ENCODE assay signal across 27 cellular contexts in the genomic region with DNA sequence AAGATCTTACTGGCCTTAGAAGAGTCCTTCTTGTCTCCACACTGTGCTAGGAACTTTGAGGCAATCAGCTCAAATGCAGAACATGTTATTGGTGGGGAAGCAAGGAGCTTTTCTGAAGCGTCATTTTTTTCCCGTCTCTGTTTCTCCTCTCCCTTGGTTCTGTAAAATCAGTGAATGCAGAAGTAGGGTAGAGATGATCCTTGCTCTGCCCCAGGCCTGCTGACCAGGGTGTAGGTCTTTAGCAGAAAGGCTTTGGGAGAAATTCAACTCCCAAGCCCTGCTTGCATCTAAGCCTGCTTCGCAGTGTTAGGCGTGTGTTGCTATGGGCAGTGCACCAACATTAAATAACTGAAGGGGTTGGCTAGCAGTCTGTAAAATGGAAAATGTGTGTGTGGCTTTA. TPM values are rescaled to one million over a fixed set of nuclear protein-coding genes. Genes with fewer than 3 reads are reported as not detected.
A peak's percentile ranks its signal among the peaks of the same experiment; 100 is the strongest.
DNase-seq lines count a peak whose midpoint lies in the region; ATAC-seq and TF ChIP-seq lines count a peak whose summit lies in the region.
"Had no signal": no experiment of that assay in that cellular context is flagged by ENCODE, and none has a peak within 500 bp of the region (broad histone marks: within the 10 kb centered on the region; RNA-seq: fewer than 3 reads in every experiment).

No MANE protein-coding gene starts in this region.

- H3K27me3 ChIP-seq in endodermal cell (ENCODE audit: control insufficient read depth, insufficient read depth, low read length, poor library complexity, severe bottlenecking) (no peaks in the 10 kb centered on the region), aorta (ENCODE audit: control insufficient read depth in 1 of 2, insufficient read depth in 2 of 2, low read length in 1 of 2) (no peaks in the 10 kb centered on the region)
- H3K27me3 ChIP-seq: gastrocnemius medialis, sigmoid colon, SJCRH30, testis had no signal

- no peak overlapping the region for H3K4me3 ChIP-seq in endodermal cell (ENCODE audit: low read length)
- H3K4me3 ChIP-seq in mesodermal cell (ENCODE audit: extremely low read depth, insufficient read depth, low read length, poor library complexity, severe bottlenecking): no peak overlapping the region
- no peak overlapping the region for H3K4me3 ChIP-seq in aorta (ENCODE audit: low read length in 2 of 2)
- H3K4me3 ChIP-seq: gastrocnemius medialis, sigmoid colon, SJCRH30, testis had no signal

- H3K36me3 ChIP-seq in endodermal cell (ENCODE audit: control insufficient read depth, insufficient read depth, low read length) (no peaks in the 10 kb centered on the region), mesodermal cell (ENCODE audit: control insufficient read depth, insufficient read depth, low read length) (peaks cover 25% of the 10 kb centered on the region), aorta (ENCODE audit: control insufficient read depth in 1 of 2, insufficient read depth in 2 of 2, low read length in 1 of 2) (no peaks in the 10 kb centered on the region)
- H3K36me3 ChIP-seq: gastrocnemius medialis, SJCRH30 had no signal

- WGBS in endodermal cell (ENCODE audit: insufficient coverage in 1 of 2, insufficient read length in 1 of 2), 2 experiments: 98 to 100% methylated on average over 2 to 4 of the region's 4 CpGs
- WGBS in mesodermal cell (ENCODE audit: insufficient coverage in 2 of 2), 2 experiments: 95 to 100% methylated on average over 2 to 3 of the region's 4 CpGs
- whole genome bisulfite sequencing in aorta, 2 donors: 16 to 20% methylated on average over 4 of the region's 4 CpGs

- CTCF ChIA-PET in activated CD4-positive, alpha-beta memory T cell treated with anti-CD3 and anti-CD28 coated beads, Interleukin-2, amount 10 ng/mL, durations not matched to agents 7 days and 5 days (lab: Charles Lee): no interaction called here

- DNase-seq in Right ventricle myocardium superior (no peak), cardiac septum (ENCODE audit: low spot score) (no peak), endodermal cell (no peak), aorta (no peak), HuH-7 (ENCODE audit: low spot score) (no peak), HK-2 (ENCODE audit: unreplicated experiment) (no peak)
- no peak for DNase-seq in activated CD4-positive, alpha-beta memory T cell treated with anti-CD3 and anti-CD28 coated beads, Interleukin-2, amount 10 ng/mL, durations not matched to agents 7 days and 5 days
- DNase-seq: activated CD4-positive, CD25-positive, alpha-beta regulatory T cell treated with anti-CD3 and anti-CD28 coated beads, Interleukin-2, amount 50 U/mL, for 72 hours; activated CD8-positive, alpha-beta T cell treated with anti-CD3 and anti-CD28 coated beads, Interleukin-2, amount 10 ng/mL, durations not matched to agents 7 days and 5 days; AML-193; anterior cingulate cortex; CD8-positive, alpha-beta T cell; DMS153; gastrocnemius medialis; NCI-H2081 treated with DMSO at 0.1 percent for 48 hours; NCI-H226; sigmoid colon; SJCRH30; stimulated activated CD4-positive, alpha-beta T cell treated with anti-CD3 and anti-CD28 coated beads, Interleukin-15, amount 100 ng/mL, for 24 hours; stimulated activated naive CD4-positive, alpha-beta T cell; testis had no signal

- H3K9me3 ChIP-seq in endodermal cell (ENCODE audit: control insufficient read depth, low read length): no peaks in the 10 kb centered on the region
- no peaks in the 10 kb centered on the region for H3K9me3 ChIP-seq in mesodermal cell (ENCODE audit: control insufficient read depth, low read length)
- H3K9me3 ChIP-seq in aorta (ENCODE audit: control insufficient read depth, low read length): no peaks in the 10 kb centered on the region
- H3K9me3 ChIP-seq: gastrocnemius medialis, sigmoid colon, SJCRH30, testis had no signal

- peak overlapping the region; percentile 14 for H3K27ac Mint-ChIP-seq in endodermal cell
- H3K27ac Mint-ChIP-seq in activated CD4-positive, alpha-beta memory T cell treated with anti-CD3 and anti-CD28 coated beads, Interleukin-2, amount 10 ng/mL, durations not matched to agents 7 days and 5 days: no peak overlapping the region
- H3K27ac Mint-ChIP-seq: activated CD8-positive, alpha-beta T cell treated with anti-CD3 and anti-CD28 coated beads, Interleukin-2, amount 10 ng/mL, durations not matched to agents 7 days and 5 days; activated naive CD4-positive, alpha-beta T cell treated with anti-CD3 and anti-CD28 coated beads, Interleukin-2, amount 50 U/mL, for 72 hours; activated T-helper 2 cell treated with anti-CD3 and anti-CD28 coated beads, Interferon-gamma antibody, Interleukin-2, Interleukin-4, amounts not matched to agents 10 μg/mL and 5 μg/mL and 100 μg/mL, durations not matched to agents 14 hours and 24 hours and 36 hours; CD8-positive, alpha-beta T cell had no signal

- peaks cover 21% of the 10 kb centered on the region for H3K4me1 Mint-ChIP-seq in endodermal cell
- H3K4me1 Mint-ChIP-seq in activated CD4-positive, alpha-beta memory T cell treated with anti-CD3 and anti-CD28 coated beads, Interleukin-2, amount 10 ng/mL, durations not matched to agents 7 days and 5 days: no peaks in the 10 kb centered on the region
- H3K4me1 Mint-ChIP-seq: central memory CD8-positive, alpha-beta T cell had no signal

- no peaks in the 10 kb centered on the region for H3K4me1 ChIP-seq in endodermal cell (ENCODE audit: control insufficient read depth, insufficient read depth, low read length)
- no peaks in the 10 kb centered on the region for H3K4me1 ChIP-seq in mesodermal cell (ENCODE audit: control insufficient read depth, insufficient read depth, low read length, poor library complexity, severe bottlenecking)
- H3K4me1 ChIP-seq in aorta (ENCODE audit: control insufficient read depth in 1 of 2, insufficient read depth in 2 of 2, low read length in 2 of 2): peaks cover 0 to 5% of the 10 kb centered on the region in 2 donors
- H3K4me1 ChIP-seq: gastrocnemius medialis, parathyroid adenoma, sigmoid colon, SJCRH30 had no signal

- POLR2A ChIA-PET in activated CD4-positive, alpha-beta memory T cell treated with anti-CD3 and anti-CD28 coated beads, Interleukin-2, amount 10 ng/mL, durations not matched to agents 7 days and 5 days (lab: Charles Lee): no interaction called here

- intact Hi-C loops in Right ventricle myocardium superior (cut with DNase I): no loop called here
- intact Hi-C loops in cardiac septum (cut with DNase I): no loop called here
- intact Hi-C loops in aorta (cut with DNase I): no loop called here

- no peaks in the 10 kb centered on the region for H3K27me3 Mint-ChIP-seq in endodermal cell (ENCODE audit: insufficient read depth)
- H3K27me3 Mint-ChIP-seq in activated CD4-positive, alpha-beta memory T cell treated with anti-CD3 and anti-CD28 coated beads, Interleukin-2, amount 10 ng/mL, durations not matched to agents 7 days and 5 days: peaks cover 4% of the 10 kb centered on the region

- no peak for TF ChIP-seq CTCF in endodermal cell (conservative IDR thresholded peaks at IDR 0.05)

- ATAC-seq in Right ventricle myocardium superior (ENCODE audit: poor library complexity) (peak; percentile 17), aorta (ENCODE audit: low FRiP score) (peak; percentile 24)
- ATAC-seq: activated CD8-positive, alpha-beta T cell treated with anti-CD3 and anti-CD28 coated beads, Interleukin-2, amount 10 ng/mL, durations not matched to agents 7 days and 5 days; activated naive CD4-positive, alpha-beta T cell treated with anti-CD3 and anti-CD28 coated beads, Interleukin-2, amount 50 U/mL, for 72 hours; CD8-positive, alpha-beta T cell; gastrocnemius medialis had no signal

- no peak overlapping the region for H3K9ac ChIP-seq in endodermal cell (ENCODE audit: extremely low read depth, low read length, poor library complexity, severe bottlenecking)
- H3K9ac ChIP-seq: parathyroid adenoma had no signal

- peak overlapping the region; percentile 24 for H3K27ac ChIP-seq in endodermal cell (ENCODE audit: low read depth, low read length)
- H3K27ac ChIP-seq in mesodermal cell (ENCODE audit: low read depth, low read length, severe bottlenecking): peak overlapping the region; percentile 36
- no peak overlapping the region for H3K27ac ChIP-seq in aorta (ENCODE audit: low read depth in 1 of 2, low read length in 2 of 2)
- H3K27ac ChIP-seq: gastrocnemius medialis, parathyroid adenoma, sigmoid colon, SJCRH30, testis had no signal

- no peak overlapping the region for H3K4me3 Mint-ChIP-seq in endodermal cell
- H3K4me3 Mint-ChIP-seq in activated CD4-positive, alpha-beta memory T cell treated with anti-CD3 and anti-CD28 coated beads, Interleukin-2, amount 10 ng/mL, durations not matched to agents 7 days and 5 days: no peak overlapping the region
- H3K4me3 Mint-ChIP-seq: activated CD8-positive, alpha-beta T cell treated with anti-CD3 and anti-CD28 coated beads, Interleukin-2, amount 10 ng/mL, durations not matched to agents 7 days and 5 days; CD8-positive, alpha-beta T cell; central memory CD8-positive, alpha-beta T cell; nephron had no signal

- no peaks in the 10 kb centered on the region for H3K9me3 Mint-ChIP-seq in endodermal cell
- H3K9me3 Mint-ChIP-seq in activated CD4-positive, alpha-beta memory T cell treated with anti-CD3 and anti-CD28 coated beads, Interleukin-2, amount 10 ng/mL, durations not matched to agents 7 days and 5 days: no peaks in the 10 kb centered on the region
- H3K9me3 Mint-ChIP-seq: activated naive CD4-positive, alpha-beta T cell treated with anti-CD3 and anti-CD28 coated beads, Interleukin-2, amount 50 U/mL, for 72 hours; activated T-helper 2 cell treated with anti-CD3 and anti-CD28 coated beads, Interferon-gamma antibody, Interleukin-2, Interleukin-4, amounts not matched to agents 10 μg/mL and 5 μg/mL and 100 μg/mL, durations not matched to agents 14 hours and 24 hours and 36 hours; CD8-positive, alpha-beta T cell; central memory CD8-positive, alpha-beta T cell; nephron had no signal

- H3K36me3 Mint-ChIP-seq in endodermal cell (ENCODE audit: low read depth): peaks cover 2% of the 10 kb centered on the region
- no peaks in the 10 kb centered on the region for H3K36me3 Mint-ChIP-seq in activated CD4-positive, alpha-beta memory T cell treated with anti-CD3 and anti-CD28 coated beads, Interleukin-2, amount 10 ng/mL, durations not matched to agents 7 days and 5 days (ENCODE audit: low read depth)
- H3K36me3 Mint-ChIP-seq: activated naive CD4-positive, alpha-beta T cell treated with anti-CD3 and anti-CD28 coated beads, Interleukin-2, amount 50 U/mL, for 72 hours; CD8-positive, alpha-beta T cell had no signal

RNA-seq across cellular contexts. Expression of gene SASH1, which starts 45.8 kb away (rescaled TPM):
- total RNA-seq in Right ventricle myocardium superior (35.8 TPM), cardiac septum (20.5 TPM), endodermal cell (10 to 100 TPM in 1 of 2 donors, 1 to 10 TPM in 1; 4.6 to 12.4 TPM), aorta (100 to 1,000 TPM in 1 of 2 donors, 10 to 100 TPM in 1; 89.7 to 120 TPM)
- polyA plus RNA-seq in endodermal cell (2013, experiment 1 of 2): 24.1 TPM
- 24.4 TPM for polyA plus RNA-seq in endodermal cell (2013, experiment 2 of 2)
- 42.4 TPM for polyA plus RNA-seq in mesodermal cell (2013, experiment 1 of 2)
- polyA plus RNA-seq in mesodermal cell (2013, experiment 2 of 2): 35.2 TPM
- 10 to 100 TPM; 10.3 to 46.0 TPM for polyA plus RNA-seq in aorta
- total RNA-seq in activated CD4-positive, alpha-beta memory T cell treated with anti-CD3 and anti-CD28 coated beads, Interleukin-2, amount 10 ng/mL, durations not matched to agents 7 days and 5 days: under 1 TPM; 0.75 to 0.98 TPM
- total RNA-seq: activated CD8-positive, alpha-beta T cell treated with anti-CD3 and anti-CD28 coated beads, Interleukin-2, amount 10 ng/mL, durations not matched to agents 7 days and 5 days had no signal

Comparison
In these comparisons a context has a peak if more than half of its experiments do, and no peak if none do; other contexts are left out.
1. H3K27ac ChIP-seq: peak in endodermal cell (single experiment) and mesodermal cell (single experiment); none in aorta (0 of 2).